In the genomic region with DNA sequence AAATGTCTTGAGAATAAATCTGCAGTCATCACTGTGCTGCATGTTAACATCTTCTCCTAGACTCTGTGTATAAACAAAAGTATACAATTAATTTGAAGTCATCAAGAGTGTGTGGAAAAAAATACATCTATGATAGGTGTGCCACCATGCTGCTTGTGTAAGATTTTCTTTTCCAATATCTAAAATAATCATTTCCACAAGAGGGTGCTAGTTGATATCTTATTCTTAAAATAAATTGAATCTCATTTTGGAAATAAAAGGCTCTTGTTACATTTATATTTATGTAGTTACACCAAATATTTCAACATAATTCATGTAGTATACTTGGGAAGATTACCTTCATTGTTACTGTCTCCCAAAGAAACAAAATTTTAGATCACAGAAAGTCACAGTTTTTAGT, we compare ENCODE assay signal across 11 cellular contexts. TPM values are rescaled to one million over a fixed set of nuclear protein-coding genes. Genes with fewer than 3 reads are reported as not detected.
DNase-seq lines count a peak whose midpoint lies in the region; ATAC-seq and TF ChIP-seq lines count a peak whose summit lies in the region.
"Had no signal": no experiment of that assay in that cellular context is flagged by ENCODE, and none has a peak within 500 bp of the region (broad histone marks: within the 10 kb centered on the region; RNA-seq: fewer than 3 reads in every experiment).

No MANE protein-coding gene starts in this region.

- no peak overlapping the region for H2AFZ ChIP-seq in IMR-90 (replicated peaks; ENCODE audit: low read length, poor library complexity)

- no peak overlapping the region for H3K27ac Mint-ChIP-seq in activated CD8-positive, alpha-beta T cell treated with anti-CD3 and anti-CD28 coated beads for 36 hours

- CTCF ChIA-PET in IMR-90 (lab: Yijun Ruan, JAX): interaction anchor here (1.0 kb wide), 1 partner anchor 1106 kb away, joined by 3 read pairs; no protein-coding TSS in a partner anchor
- CTCF ChIA-PET in activated CD8-positive, alpha-beta T cell treated with anti-CD3 and anti-CD28 coated beads for 36 hours (lab: Charles Lee): interaction anchor here (0.9 to 1.3 kb wide), 3 partner anchors 14 to 48 kb away, joined by 3 to 5 read pairs (median 3); a partner anchor contains a TSS

- POLR2A ChIA-PET in IMR-90 (lab: Charles Lee; ENCODE audit: unreplicated experiment): no interaction called here
- POLR2A ChIA-PET in activated CD8-positive, alpha-beta T cell treated with anti-CD3 and anti-CD28 coated beads for 36 hours (lab: Charles Lee): no interaction called here

- H3K4me1 ChIP-seq in IMR-90 (ENCODE audit: control insufficient read depth, insufficient read depth, low read length) (peaks cover 5% of the 10 kb centered on the region; the same call in 1 of the 2 replicates), right lobe of liver (no peaks in the 10 kb centered on the region)

- BruUV-seq in IMR-90 (replicated peaks; lab: Mats Ljungman, UMichigan): no TSS peak

- H2AK9ac ChIP-seq in IMR-90 (replicated peaks; ENCODE audit: low read depth, low read length, poor library complexity): no peak overlapping the region

- H2BK20ac ChIP-seq in IMR-90 (ENCODE audit: low read depth, low read length): no peak overlapping the region

- H2AK5ac ChIP-seq in IMR-90 (ENCODE audit: low read depth, low read length): no peak overlapping the region

- TF ChIP-seq POLR2A in IMR-90 (IDR thresholded peaks at IDR 0.05; ENCODE audit: low read depth, low read length) (no peak), right lobe of liver (IDR thresholded peaks at IDR 0.05) (no peak)

- TF ChIP-seq CTCF in IMR-90 (conservative IDR thresholded peaks at IDR 0.05; ENCODE audit: low read depth, low read length) (peak; percentile 41), VCaP (conservative IDR thresholded peaks at IDR 0.05) (peak; percentile 43), right lobe of liver (IDR thresholded peaks at IDR 0.05) (peak in 3 of 4 donors; percentile 21 to 39 (median 33))
- TF ChIP-seq CTCF in activated CD8-positive, alpha-beta T cell treated with anti-CD3 and anti-CD28 coated beads for 36 hours (IDR thresholded peaks at IDR 0.05): no peak

- no peak overlapping the region for H3K56ac ChIP-seq in IMR-90 (ENCODE audit: extremely low read depth, insufficient read depth, low read length)

- H3K36me3 Mint-ChIP-seq in activated CD8-positive, alpha-beta T cell treated with anti-CD3 and anti-CD28 coated beads for 36 hours (ENCODE audit: low read depth): no peaks in the 10 kb centered on the region

- no peaks in the 10 kb centered on the region for H3K9me3 Mint-ChIP-seq in activated CD8-positive, alpha-beta T cell treated with anti-CD3 and anti-CD28 coated beads for 36 hours

- H3K4me3 Mint-ChIP-seq in activated CD8-positive, alpha-beta T cell treated with anti-CD3 and anti-CD28 coated beads for 36 hours: no peak overlapping the region

- H3K4me1 Mint-ChIP-seq in activated CD8-positive, alpha-beta T cell treated with anti-CD3 and anti-CD28 coated beads for 36 hours (ENCODE audit: low read depth): no peaks in the 10 kb centered on the region

- peaks cover 3% of the 10 kb centered on the region; the same call in 1 of the 2 replicates for H3K9me1 ChIP-seq in IMR-90 (ENCODE audit: insufficient read depth, low read length)

- H3K27me3 Mint-ChIP-seq in activated CD8-positive, alpha-beta T cell treated with anti-CD3 and anti-CD28 coated beads for 36 hours: no peaks in the 10 kb centered on the region

- no peak overlapping the region for H3K14ac ChIP-seq in IMR-90 (replicated peaks; ENCODE audit: low read depth, low read length)

- no peak overlapping the region for H3K18ac ChIP-seq in IMR-90 (ENCODE audit: low read depth, low read length)

- peak; percentile 36; the same call in 1 of the 2 replicates for ATAC-seq in IMR-90 (ENCODE audit: low read depth)
- peak in 1 of 4 donors; percentile 30 for ATAC-seq in right lobe of liver
- no peak for ATAC-seq in activated CD8-positive, alpha-beta T cell treated with anti-CD3 and anti-CD28 coated beads for 36 hours

- no peak overlapping the region for H2BK5ac ChIP-seq in IMR-90 (ENCODE audit: low read depth, low read length, poor library complexity, severe bottlenecking)

- H2BK120ac ChIP-seq in IMR-90 (ENCODE audit: low read depth, low read length): no peak overlapping the region

- no peak overlapping the region for H3K4ac ChIP-seq in IMR-90 (ENCODE audit: low read depth, low read length)

- H3K23ac ChIP-seq in IMR-90 (ENCODE audit: low read depth, low read length): no peak overlapping the region

- H4K8ac ChIP-seq in IMR-90 (ENCODE audit: low read depth in 2 of 2, low read length in 2 of 2): no peak overlapping the region

- no peak overlapping the region for H4K91ac ChIP-seq in IMR-90 (ENCODE audit: insufficient read depth, low read depth, low read length)

- in situ Hi-C loops in IMR-90 (cut with MboI; ENCODE audit: low sequenced_read_pairs): no loop called here

- no peak overlapping the region for H2BK15ac ChIP-seq in IMR-90 (ENCODE audit: low read depth, low read length)

- H3K36me3 ChIP-seq in IMR-90 (ENCODE audit: control insufficient read depth, insufficient read depth, low read length): no peaks in the 10 kb centered on the region
- no peaks in the 10 kb centered on the region for H3K36me3 ChIP-seq in right lobe of liver
- H3K36me3 ChIP-seq: WERI-Rb-1 had no signal

- H3K27me3 ChIP-seq in IMR-90 (ENCODE audit: control insufficient read depth, insufficient read depth, low read length) (no peaks in the 10 kb centered on the region; the same call in 1 of the 2 replicates), right lobe of liver (no peaks in the 10 kb centered on the region)

- no peak overlapping the region for H3K4me2 ChIP-seq in IMR-90 (ENCODE audit: low read depth, low read length)

- H3K9me3 ChIP-seq in IMR-90 (ENCODE audit: control insufficient read depth, insufficient read depth, low read length): no peaks in the 10 kb centered on the region
- H3K9me3 ChIP-seq in right lobe of liver: no peaks in the 10 kb centered on the region

- DNase-seq in AG20443 (ENCODE audit: low spot score) (peak; percentile 25), IMR-90 (peak; percentile 40), right lobe of liver (no peak), glomerular visceral epithelial cell (ENCODE audit: extremely low spot score) (no peak), anterior cingulate cortex (lab: John Stamatoyannopoulos, UW) (no peak), GOT3 (lab: John Stamatoyannopoulos, UW) (no peak)
- DNase-seq in activated CD8-positive, alpha-beta T cell treated with anti-CD3 and anti-CD28 coated beads for 36 hours: no peak
- DNase-seq: NCI-H1048, WERI-Rb-1 had no signal

- H4K20me1 ChIP-seq in IMR-90 (ENCODE audit: insufficient read depth, low read length): no peaks in the 10 kb centered on the region

- H4K5ac ChIP-seq in IMR-90 (ENCODE audit: low read depth, low read length): no peak overlapping the region

- peak; percentile 46 for TF ChIP-seq RAD21 in IMR-90 (IDR thresholded peaks at IDR 0.05; ENCODE audit: low read length)

- intact Hi-C loops in IMR-90 (cut with micrococcal nuclease) (loop anchor here (1.0 to 5.0 kb wide), 5 partner anchors 129 to 1111 kb away; no protein-coding TSS in a partner anchor), right lobe of liver (cut with DNase I) (no loop called here)
- intact Hi-C loops in activated CD8-positive, alpha-beta T cell treated with anti-CD3 and anti-CD28 coated beads for 36 hours (cut with micrococcal nuclease): no loop called here

- no peak overlapping the region for H3K9ac ChIP-seq in IMR-90 (ENCODE audit: low read depth, low read length)

- dilution Hi-C loops in IMR-90 (cut with HindIII; ENCODE audit: low sequenced_read_pairs, unreplicated experiment): no loop called here

- H3K4me3 ChIP-seq in IMR-90 (ENCODE audit: insufficient read depth, low read depth, low read length): no peak overlapping the region
- H3K4me3 ChIP-seq in right lobe of liver: no peak overlapping the region
- H3K4me3 ChIP-seq: coronary artery had no signal

- H3K27ac ChIP-seq in IMR-90 (ENCODE audit: insufficient read depth, low read length) (no peak overlapping the region), VCaP (no peak overlapping the region), right lobe of liver (no peak overlapping the region)
- H3K27ac ChIP-seq: coronary artery, WERI-Rb-1 had no signal

- H3K79me1 ChIP-seq in IMR-90 (ENCODE audit: low read depth in 1 of 2, low read length in 2 of 2): no peaks in the 10 kb centered on the region

TF ChIP-seq in IMR-90, 13 proteins besides CTCF, POLR2A, EP300 and RAD21 (continues in another document):
- TF ChIP-seq RFX5 (IDR thresholded peaks at IDR 0.05; ENCODE audit: low read depth, low read length) (peak; percentile 39; the same call in 1 of the 2 replicates), CEBPB (IDR thresholded peaks at IDR 0.05; ENCODE audit: low read depth, low read length) (0 out of 2 replicates have a peak, but pooled peaks have one; percentile 6), MAFK (IDR thresholded peaks at IDR 0.05; ENCODE audit: low read depth, low read length) (no peak), BHLHE40 (IDR thresholded peaks at IDR 0.05; ENCODE audit: low read depth, low read length) (no peak), CHD1 (IDR thresholded peaks at IDR 0.05; ENCODE audit: low read depth, low read length) (no peak), NFE2L2 (IDR thresholded peaks at IDR 0.05; ENCODE audit: low read depth, low read length) (no peak)
- TF ChIP-seq, protein P1, sequence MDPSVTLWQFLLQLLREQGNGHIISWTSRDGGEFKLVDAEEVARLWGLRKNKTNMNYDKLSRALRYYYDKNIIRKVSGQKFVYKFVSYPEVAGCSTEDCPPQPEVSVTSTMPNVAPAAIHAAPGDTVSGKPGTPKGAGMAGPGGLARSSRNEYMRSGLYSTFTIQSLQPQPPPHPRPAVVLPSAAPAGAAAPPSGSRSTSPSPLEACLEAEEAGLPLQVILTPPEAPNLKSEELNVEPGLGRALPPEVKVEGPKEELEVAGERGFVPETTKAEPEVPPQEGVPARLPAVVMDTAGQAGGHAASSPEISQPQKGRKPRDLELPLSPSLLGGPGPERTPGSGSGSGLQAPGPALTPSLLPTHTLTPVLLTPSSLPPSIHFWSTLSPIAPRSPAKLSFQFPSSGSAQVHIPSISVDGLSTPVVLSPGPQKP (IDR thresholded peaks at IDR 0.05; ENCODE audit: borderline replicate concordance, low read depth, low read length): no peak
- TF ChIP-seq, protein P2, sequence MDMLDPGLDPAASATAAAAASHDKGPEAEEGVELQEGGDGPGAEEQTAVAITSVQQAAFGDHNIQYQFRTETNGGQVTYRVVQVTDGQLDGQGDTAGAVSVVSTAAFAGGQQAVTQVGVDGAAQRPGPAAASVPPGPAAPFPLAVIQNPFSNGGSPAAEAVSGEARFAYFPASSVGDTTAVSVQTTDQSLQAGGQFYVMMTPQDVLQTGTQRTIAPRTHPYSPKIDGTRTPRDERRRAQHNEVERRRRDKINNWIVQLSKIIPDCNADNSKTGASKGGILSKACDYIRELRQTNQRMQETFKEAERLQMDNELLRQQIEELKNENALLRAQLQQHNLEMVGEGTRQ (IDR thresholded peaks at IDR 0.05; ENCODE audit: low read depth, low read length): no peak

RNA-seq across cellular contexts. Expression of a gene that starts 14.1 kb away (rescaled TPM):
- total RNA-seq in IMR-90 (2012; rRNA removed) (36.4 and 62.5 TPM in 2 replicates), right lobe of liver (10 to 100 TPM; 34.8 to 65.0 (median 44.6) TPM)
- 32.8 and 40.0 TPM in 2 replicates for polyA plus RNA-seq in IMR-90 (2012; rRNA removed)
- polyA plus RNA-seq in IMR-90 (2012; cell fraction: cytosol; rRNA removed): 4.7 and 5.5 TPM in 2 replicates
- 1.2 and 13.8 TPM in 2 replicates for polyA plus RNA-seq in IMR-90 (2012; cell fraction: nucleus; rRNA removed; ENCODE audit: low replicate concordance)
- 10 to 100 TPM; 18.6 to 19.9 TPM for total RNA-seq in activated CD8-positive, alpha-beta T cell treated with anti-CD3 and anti-CD28 coated beads for 36 hours

Comparison
In these comparisons a context has a peak if more than half of its experiments do, and no peak if none do; other contexts are left out.
1. DNase-seq: peak in AG20443 (single experiment) and IMR-90 (single experiment); none in right lobe of liver (0 of 3), activated CD8-positive, alpha-beta T cell treated with anti-CD3 and anti-CD28 coated beads for 36 hours (single experiment), glomerular visceral epithelial cell (single experiment), anterior cingulate cortex (0 of 58) and GOT3 (single experiment).